Comparison of ENCODE assay signal across 9 cellular contexts in the genomic region with DNA sequence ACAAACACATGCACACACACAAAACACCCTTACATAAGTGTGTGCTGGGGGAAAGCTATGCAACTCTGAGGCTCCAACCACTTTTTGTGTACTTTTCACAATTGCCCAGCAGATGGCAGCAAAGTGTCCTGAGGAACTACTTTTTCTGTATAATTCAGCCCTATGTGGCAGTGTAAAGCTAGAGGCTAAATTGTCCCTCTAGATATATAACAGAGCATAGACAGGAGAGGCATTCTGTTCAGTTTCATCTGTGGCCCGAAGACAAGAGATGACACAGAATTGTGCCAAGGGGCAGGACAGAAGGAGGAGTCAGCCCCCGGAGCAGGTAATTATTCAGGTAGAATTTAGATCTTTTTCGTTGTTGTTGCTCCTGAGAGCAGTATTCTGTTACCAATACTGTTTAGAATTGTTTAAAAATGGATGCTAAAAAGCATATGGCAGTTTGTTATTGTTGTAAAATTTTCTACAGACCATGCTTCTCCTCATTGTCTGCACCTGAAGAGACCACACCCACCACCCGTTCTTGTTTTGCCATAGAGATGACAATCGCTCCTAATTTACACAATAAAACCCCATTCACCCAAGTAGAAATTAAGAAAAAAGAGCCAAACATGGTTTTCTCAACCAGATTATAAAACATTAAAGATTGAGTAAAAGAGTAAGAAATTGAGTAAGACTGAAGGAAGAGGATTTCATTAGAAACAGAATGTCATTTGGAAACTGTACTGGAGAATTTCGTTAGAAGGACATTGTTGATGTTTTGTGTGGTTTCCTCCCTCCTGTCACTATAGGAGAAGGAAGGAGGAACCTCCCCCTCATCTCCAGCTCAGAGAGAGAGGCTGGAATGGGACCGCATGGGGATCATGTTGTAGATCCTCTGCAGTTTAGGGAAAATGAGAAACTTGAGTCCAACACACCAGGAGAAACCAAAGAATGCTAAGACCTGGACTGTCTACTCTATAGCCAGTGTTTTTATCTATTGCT. TPM values are rescaled to one million over a fixed set of nuclear protein-coding genes. Genes with fewer than 3 reads are reported as not detected.
DNase-seq lines count a peak whose midpoint lies in the region; TF ChIP-seq lines count a peak whose summit lies in the region.
"Had no signal": no experiment of that assay in that cellular context is flagged by ENCODE, and none has a peak within 500 bp of the region (broad histone marks: within the 10 kb centered on the region; RNA-seq: fewer than 3 reads in every experiment).

No MANE protein-coding gene starts in this region.

- H3K27ac Mint-ChIP-seq in glutamatergic neuron (ENCODE audit: unreplicated experiment) = no peak overlapping the region

- H3K9me3 ChIP-seq in trophoblast cell (ENCODE audit: insufficient read depth, low read depth, low read length) (peaks cover 6% of the 10 kb centered on the region), vagina (no peaks in the 10 kb centered on the region)

- H3K27me3 ChIP-seq in trophoblast cell (ENCODE audit: insufficient read depth, low read length) (no peaks in the 10 kb centered on the region), vagina (no peaks in the 10 kb centered on the region)

- H3K23ac ChIP-seq in trophoblast cell (ENCODE audit: low read length) = no peak overlapping the region

- H3K9me3 Mint-ChIP-seq in glutamatergic neuron (ENCODE audit: unreplicated experiment) = peaks cover 6% of the 10 kb centered on the region

- H3K4me3 ChIP-seq in trophoblast cell (ENCODE audit: low read depth, low read length) (no peak overlapping the region), vagina (no peak overlapping the region)

- peaks cover 2% of the 10 kb centered on the region for H3K4me1 Mint-ChIP-seq in glutamatergic neuron (ENCODE audit: low read depth, unreplicated experiment)

- H3K9ac ChIP-seq in trophoblast cell (ENCODE audit: low read length) = no peak overlapping the region

- no peak for TF ChIP-seq POLR2A in vagina (IDR thresholded peaks at IDR 0.05)

- H3K27me3 Mint-ChIP-seq in glutamatergic neuron (ENCODE audit: unreplicated experiment) = no peaks in the 10 kb centered on the region

- H2AK5ac ChIP-seq in trophoblast cell (ENCODE audit: low read length) = no peak overlapping the region

- intact Hi-C loops in vagina (cut with DNase I) = no loop called here

- no peak overlapping the region for H4K91ac ChIP-seq in trophoblast cell (ENCODE audit: low read depth, low read length)

- H3K36me3 ChIP-seq in trophoblast cell (ENCODE audit: control insufficient read depth in 1 of 2, insufficient read depth in 2 of 2, low read length in 2 of 2) (no peaks in the 10 kb centered on the region), vagina (no peaks in the 10 kb centered on the region)

- no CpG with 5 or more reads among the region's 7 CpGs for WGBS in trophoblast cell (ENCODE audit: extremely low coverage, insufficient coverage, insufficient read length)

- H3K18ac ChIP-seq in trophoblast cell (ENCODE audit: low read length) = no peak overlapping the region

- no peak overlapping the region for H4K12ac ChIP-seq in trophoblast cell (ENCODE audit: low read depth, low read length)

- TF ChIP-seq CTCF in glutamatergic neuron (IDR thresholded peaks at IDR 0.05; ENCODE audit: partially characterized antibody, unreplicated experiment) (peak; percentile 79), vagina (IDR thresholded peaks at IDR 0.05) (peak; percentile 5 to 46 (median 40))

- no peak overlapping the region for H2BK120ac ChIP-seq in trophoblast cell (ENCODE audit: insufficient read depth, low read length, poor library complexity)

- in situ Hi-C loops in SK-MEL-5 (cut with HindIII; ENCODE audit: low pct_unique_long_range_greater_than_20kb, low sequenced_read_pairs) = no loop called here

- H3K4me1 ChIP-seq in trophoblast cell (ENCODE audit: control insufficient read depth in 1 of 2, insufficient read depth in 2 of 2, low read length in 2 of 2) (no peaks in the 10 kb centered on the region), vagina (no peaks in the 10 kb centered on the region)

- H3K27ac ChIP-seq in trophoblast cell (ENCODE audit: low read depth, low read length) = no peak overlapping the region
- H3K27ac ChIP-seq in vagina = no peak overlapping the region

- peaks cover 4% of the 10 kb centered on the region for H3K79me1 ChIP-seq in trophoblast cell (ENCODE audit: low read length)

- no peak overlapping the region for H4K8ac ChIP-seq in trophoblast cell (ENCODE audit: low read depth, low read length)

- peaks cover 4% of the 10 kb centered on the region for H3K36me3 Mint-ChIP-seq in glutamatergic neuron (ENCODE audit: unreplicated experiment)

- H2AFZ ChIP-seq in trophoblast cell (ENCODE audit: insufficient read depth, low read length, poor library complexity) = peak overlapping the region; percentile 74

- H3K79me2 ChIP-seq in trophoblast cell (ENCODE audit: control insufficient read depth, insufficient read depth, low read length, poor library complexity) = no peaks in the 10 kb centered on the region

- no peak overlapping the region for H3K4ac ChIP-seq in trophoblast cell (ENCODE audit: low read depth, low read length)

- H3K4me3 Mint-ChIP-seq in glutamatergic neuron (ENCODE audit: unreplicated experiment) = no peak overlapping the region

- H3K14ac ChIP-seq in trophoblast cell (ENCODE audit: low read length) = no peak overlapping the region

- H2BK5ac ChIP-seq in trophoblast cell (ENCODE audit: low read depth, low read length, poor library complexity) = no peak overlapping the region

- peak overlapping the region; percentile 37 for H3K4me2 ChIP-seq in trophoblast cell (ENCODE audit: low read length)

- DNase-seq in Daoy (ENCODE audit: low read depth) (peak; percentile 59), GOT3 (lab: John Stamatoyannopoulos, UW) (peak; percentile 4), M059J (ENCODE audit: low read depth) (peak; percentile 62), SK-MEL-5 (ENCODE audit: low read depth, low spot score) (peak; percentile 80), glutamatergic neuron (peak; percentile 66), trophoblast cell (peak; percentile 69 to 92), vagina (ENCODE audit: extremely low spot score in 2 of 2) (no peak)
- DNase-seq in activated naive CD4-positive, alpha-beta T cell treated with Interleukin-2 at 50 U/mL for 16 hours = peak; percentile 52

- no peak overlapping the region for H2BK12ac ChIP-seq in trophoblast cell (ENCODE audit: low read length)

RNA-seq across cellular contexts. Expression of a gene that starts 14.5 kb away (rescaled TPM):
- not detected in 2 replicates for total RNA-seq in Daoy (2014; rRNA removed; shearing (Covaris generic))
- total RNA-seq in M059J (2014; rRNA removed; shearing (Covaris generic)) = not detected in 2 replicates
- total RNA-seq in SK-MEL-5 (2014; rRNA removed; shearing (Covaris generic)) = not detected in 2 replicates
- not detected in 2 replicates for polyA plus RNA-seq in SK-MEL-5 (2015; cell fraction: cytosol; rRNA removed)
- 1.8 TPM in 1 of 2 replicates, not detected in the other for polyA plus RNA-seq in SK-MEL-5 (2015; cell fraction: nucleus; rRNA removed)
- total RNA-seq in glutamatergic neuron (ENCODE audit: unreplicated experiment) (not detected), vagina (23.3 TPM)
- polyA plus RNA-seq in trophoblast cell (2013) = 0.25 and 0.26 TPM in 2 replicates

RNA-seq across cellular contexts. Expression of a gene that starts 32.4 kb away (rescaled TPM):
- not detected in 2 replicates for total RNA-seq in Daoy (2014; rRNA removed; shearing (Covaris generic))
- not detected in 2 replicates for total RNA-seq in M059J (2014; rRNA removed; shearing (Covaris generic))
- not detected in 2 replicates for total RNA-seq in SK-MEL-5 (2014; rRNA removed; shearing (Covaris generic))
- not detected in 2 replicates for polyA plus RNA-seq in SK-MEL-5 (2015; cell fraction: cytosol; rRNA removed)
- not detected in 2 replicates for polyA plus RNA-seq in SK-MEL-5 (2015; cell fraction: nucleus; rRNA removed)
- not detected for total RNA-seq in glutamatergic neuron (ENCODE audit: unreplicated experiment)
- 0.05 and 0.06 TPM in 2 replicates for polyA plus RNA-seq in trophoblast cell (2013)
- total RNA-seq in vagina = 1.7 TPM

RNA-seq across cellular contexts. Expression of a gene that starts 36.8 kb away (rescaled TPM):
- not detected in 2 replicates for total RNA-seq in Daoy (2014; rRNA removed; shearing (Covaris generic))
- total RNA-seq in M059J (2014; rRNA removed; shearing (Covaris generic)) = 25.8 and 38.5 TPM in 2 replicates
- total RNA-seq in SK-MEL-5 (2014; rRNA removed; shearing (Covaris generic)) = not detected in 2 replicates
- not detected in 2 replicates for polyA plus RNA-seq in SK-MEL-5 (2015; cell fraction: cytosol; rRNA removed)
- polyA plus RNA-seq in SK-MEL-5 (2015; cell fraction: nucleus; rRNA removed) = not detected in 2 replicates
- total RNA-seq in glutamatergic neuron (ENCODE audit: unreplicated experiment) = not detected
- polyA plus RNA-seq in trophoblast cell (2013) = 0.11 and 0.14 TPM in 2 replicates
- total RNA-seq in vagina = 3.4 TPM
- total RNA-seq: lower leg skin had no signal

Comparison
In these comparisons a context has a peak if more than half of its experiments do, and no peak if none do; other contexts are left out.
1. DNase-seq: peak in Daoy (single experiment), GOT3 (single experiment), M059J (single experiment), SK-MEL-5 (single experiment), activated naive CD4-positive, alpha-beta T cell treated with Interleukin-2 at 50 U/mL for 16 hours (single experiment), glutamatergic neuron (single experiment) and trophoblast cell (2 of 2); none in vagina (0 of 2).
2. RNA of a gene that starts 14.5 kb away (total RNA-seq): 23.3 TPM in vagina (single experiment); not detected in SK-MEL-5, not detected in Daoy, not detected in M059J and not detected in glutamatergic neuron (single experiment); every median in the first group is over 10 times any median in the second.